ENCODE assay signal across 1 cellular context in genomic region chr4:61666248-61666647, GRCh38.
TF ChIP-seq lines count a peak whose summit lies in the region.

No MANE protein-coding gene starts in this region.

TF ChIP-seq in SK-N-SH, 30 proteins besides CTCF, POLR2A, EP300 and RAD21 (continued from another document):
- TF ChIP-seq, protein P1, sequence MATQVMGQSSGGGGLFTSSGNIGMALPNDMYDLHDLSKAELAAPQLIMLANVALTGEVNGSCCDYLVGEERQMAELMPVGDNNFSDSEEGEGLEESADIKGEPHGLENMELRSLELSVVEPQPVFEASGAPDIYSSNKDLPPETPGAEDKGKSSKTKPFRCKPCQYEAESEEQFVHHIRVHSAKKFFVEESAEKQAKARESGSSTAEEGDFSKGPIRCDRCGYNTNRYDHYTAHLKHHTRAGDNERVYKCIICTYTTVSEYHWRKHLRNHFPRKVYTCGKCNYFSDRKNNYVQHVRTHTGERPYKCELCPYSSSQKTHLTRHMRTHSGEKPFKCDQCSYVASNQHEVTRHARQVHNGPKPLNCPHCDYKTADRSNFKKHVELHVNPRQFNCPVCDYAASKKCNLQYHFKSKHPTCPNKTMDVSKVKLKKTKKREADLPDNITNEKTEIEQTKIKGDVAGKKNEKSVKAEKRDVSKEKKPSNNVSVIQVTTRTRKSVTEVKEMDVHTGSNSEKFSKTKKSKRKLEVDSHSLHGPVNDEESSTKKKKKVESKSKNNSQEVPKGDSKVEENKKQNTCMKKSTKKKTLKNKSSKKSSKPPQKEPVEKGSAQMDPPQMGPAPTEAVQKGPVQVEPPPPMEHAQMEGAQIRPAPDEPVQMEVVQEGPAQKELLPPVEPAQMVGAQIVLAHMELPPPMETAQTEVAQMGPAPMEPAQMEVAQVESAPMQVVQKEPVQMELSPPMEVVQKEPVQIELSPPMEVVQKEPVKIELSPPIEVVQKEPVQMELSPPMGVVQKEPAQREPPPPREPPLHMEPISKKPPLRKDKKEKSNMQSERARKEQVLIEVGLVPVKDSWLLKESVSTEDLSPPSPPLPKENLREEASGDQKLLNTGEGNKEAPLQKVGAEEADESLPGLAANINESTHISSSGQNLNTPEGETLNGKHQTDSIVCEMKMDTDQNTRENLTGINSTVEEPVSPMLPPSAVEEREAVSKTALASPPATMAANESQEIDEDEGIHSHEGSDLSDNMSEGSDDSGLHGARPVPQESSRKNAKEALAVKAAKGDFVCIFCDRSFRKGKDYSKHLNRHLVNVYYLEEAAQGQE (IDR thresholded peaks at IDR 0.05; ENCODE audit: low read depth, low read length): no peak
